In the genomic region with DNA sequence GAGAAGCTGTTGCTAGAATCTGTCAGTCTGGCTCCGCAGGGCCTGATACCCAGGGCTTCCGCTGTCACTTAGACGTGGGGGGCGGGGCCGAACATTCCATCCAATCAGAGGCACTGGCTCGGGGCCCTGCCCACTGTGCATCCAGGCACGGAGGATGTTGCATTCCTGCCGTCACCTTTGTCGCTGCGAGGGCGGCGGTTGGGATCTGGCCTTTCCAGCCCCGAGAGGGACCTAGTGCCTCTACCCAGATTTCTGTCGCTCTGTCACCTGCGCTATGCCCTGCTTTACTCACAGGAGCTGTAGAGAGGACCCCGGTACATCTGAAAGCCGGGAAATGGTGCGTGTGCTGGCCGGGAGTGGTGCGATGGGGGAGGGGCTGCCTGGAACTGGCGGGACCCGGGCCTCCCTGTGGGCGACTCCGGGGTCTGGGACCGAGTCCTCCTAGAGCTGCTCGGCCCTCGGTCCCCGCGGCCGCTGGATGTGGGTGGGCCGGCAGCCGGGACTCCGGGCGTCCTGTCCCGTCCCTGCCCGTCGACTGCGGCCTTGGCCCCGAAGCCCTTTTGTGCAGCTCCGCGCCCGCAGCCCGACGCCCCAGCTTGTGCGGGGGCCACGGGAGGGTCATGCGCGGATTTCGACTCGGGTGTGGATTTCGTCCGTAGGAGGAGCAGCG, we compare ENCODE assay signal across 8 cellular contexts. TPM values are rescaled to one million over a fixed set of nuclear protein-coding genes. Genes with fewer than 3 reads are reported as not detected.
DNase-seq lines count a peak whose midpoint lies in the region; ATAC-seq and TF ChIP-seq lines count a peak whose summit lies in the region.

A gene (plus strand): TSS at position 133 of the 670 bp plus-strand sequence. CDS start 142 bp downstream, at position 275.

- H3K4me3 Mint-ChIP-seq in naive B cell: peak within 1 kb of the TSS; percentile 84 to 99 (median 93)

- peaks cover 18 to 49% (median 34%) of the 10 kb centered on the region in 3 donors for H3K4me1 Mint-ChIP-seq in naive B cell

- H3K27me3 Mint-ChIP-seq in naive B cell: no peaks in the 10 kb centered on the region

- peaks cover 0 to 2% (median 0%) of the 10 kb centered on the region in 7 donors for H3K9me3 Mint-ChIP-seq in naive B cell

- ATAC-seq in HG03354 (IDR thresholded peaks at IDR 0.05; ENCODE audit: poor library complexity, severe bottlenecking, unreplicated experiment): peak; percentile 88
- ATAC-seq in naive B cell (ENCODE audit: low read depth in 2 of 2): peak; percentile 96 to 97

- H3K27ac ChIP-seq in OCI-LY3 (ENCODE audit: low read length): no peak within 1 kb of the TSS
- H3K27ac ChIP-seq in esophagus squamous epithelium: peak within 1 kb of the TSS; percentile 49 to 77 (median 70)

- H3K4me3 ChIP-seq in OCI-LY3 (ENCODE audit: low read length) (peak within 1 kb of the TSS; percentile 81), esophagus squamous epithelium (peak within 1 kb of the TSS; percentile 47 to 73 (median 62))

- H3K9ac ChIP-seq in OCI-LY3 (ENCODE audit: low read length): peak within 1 kb of the TSS; percentile 44

- no peaks in the 10 kb centered on the region for H4K20me1 ChIP-seq in OCI-LY3 (ENCODE audit: insufficient read depth, low read length)

- WGBS in esophagus squamous epithelium, 2 donors: 1 to 2% methylated on average over 12 of the region's 53 CpGs

- H2AFZ ChIP-seq in OCI-LY3 (ENCODE audit: low read depth, low read length): peak within 1 kb of the TSS; percentile 81

- no peak for TF ChIP-seq CTCF in OCI-LY3 (IDR thresholded peaks at IDR 0.05; ENCODE audit: low read depth, low read length)
- no peak for TF ChIP-seq CTCF in esophagus squamous epithelium (IDR thresholded peaks at IDR 0.05)

- H3K27ac Mint-ChIP-seq in naive B cell: peak within 1 kb of the TSS; percentile 93 to 98 (median 98)

- no peaks in the 10 kb centered on the region for H3K9me3 ChIP-seq in OCI-LY3 (ENCODE audit: insufficient read depth, low read length)
- peaks cover 0 to 6% (median 0%) of the 10 kb centered on the region in 3 donors for H3K9me3 ChIP-seq in esophagus squamous epithelium

- intact Hi-C loops in esophagus squamous epithelium (cut with DNase I): no loop called here

- H3K27me3 ChIP-seq in OCI-LY3 (ENCODE audit: low read depth, low read length) (no peaks in the 10 kb centered on the region), esophagus squamous epithelium (no peaks in the 10 kb centered on the region)

- H3K4me1 ChIP-seq in OCI-LY3 (ENCODE audit: low read length): peaks cover 7% of the 10 kb centered on the region; the same call in 1 of the 2 replicates
- H3K4me1 ChIP-seq in esophagus squamous epithelium: peaks cover 7 to 25% (median 10%) of the 10 kb centered on the region in 3 donors

- H3K36me3 Mint-ChIP-seq in naive B cell: no peaks in the 10 kb centered on the region

- peak within 1 kb of the TSS; percentile 72 for H3K4me2 ChIP-seq in OCI-LY3 (ENCODE audit: low read length)

- H3K36me3 ChIP-seq in OCI-LY3 (replicated peaks; ENCODE audit: low read depth, low read length) (no peaks in the 10 kb centered on the region), esophagus squamous epithelium (no peaks in the 10 kb centered on the region)

- TF ChIP-seq POLR2A in GM15510 (IDR thresholded peaks at IDR 0.05; ENCODE audit: borderline replicate concordance, extremely low read depth, insufficient read length): peak; percentile 47
- TF ChIP-seq POLR2A in esophagus squamous epithelium (IDR thresholded peaks at IDR 0.05): peak in 1 of 4 donors; percentile 36

- peak; percentile 89 to 90 for DNase-seq in activated T-cell treated with anti-CD3 and anti-CD28 coated beads, Interleukin-2, amount 50 U/mL, for 48 hours
- peak; percentile 38 for DNase-seq in esophagus squamous epithelium (lab: John Stamatoyannopoulos, UW)
- DNase-seq in naive B cell: peak; percentile 90
- DNase-seq in stimulated activated CD8-positive, alpha-beta memory T cell treated with anti-CD3 and anti-CD28 coated beads, Interleukin-7, amount 100 ng/mL, for 24 hours (ENCODE audit: low read depth): peak; percentile 81
- DNase-seq in A172 (ENCODE audit: low spot score): no peak

- no peaks in the 10 kb centered on the region for H3K79me2 ChIP-seq in OCI-LY3 (ENCODE audit: low read length)

RNA-seq across cellular contexts. Expression of the gene that starts here (rescaled TPM):
- total RNA-seq in esophagus squamous epithelium: 1 to 10 TPM; 1.6 to 5.0 (median 2.0) TPM
- 10 to 100 TPM in 1 of 6 donors, 1 to 10 TPM in 4, not detected in 1; 7.4 to 13.6 (median 9.3) TPM for polyA plus RNA-seq in naive B cell (ENCODE audit: low read depth in 6 of 6)
- 0.14 TPM in 1 of 2 replicates, not detected in the other for total RNA-seq in A172 (2014; rRNA removed; shearing (Covaris generic))
